Comparison of ENCODE assay signal across 29 cellular contexts in genomic region chr7:7745258-7745657, GRCh38.
"Had no signal": no experiment of that assay in that cellular context is flagged by ENCODE, and none has a peak within 500 bp of the region (broad histone marks: within the 10 kb centered on the region; RNA-seq: fewer than 3 reads in every experiment).

No MANE protein-coding gene starts in this region.

- DNase-seq: colonic mucosa; effector CD8-positive, alpha-beta T cell; endodermal cell; foreskin keratinocyte; heart right ventricle; hippocampal formation; left cardiac atrium; left lung; lower lobe of right lung; naive B cell; pancreas; retina; sigmoid colon; stimulated activated CD4-positive, alpha-beta T cell treated with anti-CD3 and anti-CD28 coated beads, Interleukin-2, amount 100 ng/mL, for 24 hours; stimulated activated CD4-positive, alpha-beta T cell treated with anti-CD3 and anti-CD28 coated beads, Interleukin-4, amount 100 ng/mL, for 24 hours; stimulated activated naive CD8-positive, alpha-beta T cell treated with anti-CD3 and anti-CD28 coated beads, Interleukin-15, Interleukin-2, amounts not matched to agents 100 U/mL and 50 U/mL, for 24 hours; substantia nigra; testis; tibial artery had no signal

- H3K36me3 ChIP-seq: colonic mucosa, gastroesophageal sphincter, heart right ventricle, left lung, lower lobe of right lung, neutrophil, pancreas, sigmoid colon, tibial artery had no signal

- ATAC-seq: esophagus mucosa; foreskin keratinocyte; gastroesophageal sphincter; left lung; lower lobe of right lung; natural killer cell treated with Interleukin-12 subunit alpha and Interleukin-12 subunit beta and Interleukin-15 and Interleukin-18, amount 100 ng/mL, for 72 hours; pancreas; stimulated activated naive CD8-positive, alpha-beta T cell treated with anti-CD3 and anti-CD28 coated beads, Interleukin-15, Interleukin-2, amounts not matched to agents 100 U/mL and 50 U/mL, for 24 hours had no signal

- H3K4me1 Mint-ChIP-seq: neural crest cell had no signal

- H3K27me3 ChIP-seq: colonic mucosa, foreskin keratinocyte, gastroesophageal sphincter, heart right ventricle, left lung, neutrophil, pancreas, sigmoid colon, testis, tibial artery had no signal

- H3K27me3 Mint-ChIP-seq: dendritic cell treated with granulocyte-macrophage colony-stimulating factor and Interleukin-4, amounts not matched to agents 40 ng/mL and 50 ng/mL, for 4 days; memory B cell; naive B cell; natural killer cell treated with Interleukin-12 subunit alpha and Interleukin-12 subunit beta and Interleukin-15 and Interleukin-18, amount 100 ng/mL, for 72 hours; stimulated activated memory B cell treated with anti-CD40 and anti-IgM and Interleukin-4, amounts not matched to agents 10 μg/mL and 1 μg/mL and 100 μg/mL, for 72 hours; type B pancreatic cell had no signal

- H3K4me3 ChIP-seq: colonic mucosa, gastroesophageal sphincter, heart right ventricle, left lung, lower lobe of right lung, pancreas, sigmoid colon, testis, tibial artery had no signal

- H3K4me3 Mint-ChIP-seq: dendritic cell treated with granulocyte-macrophage colony-stimulating factor and Interleukin-4, amounts not matched to agents 40 ng/mL and 50 ng/mL, for 4 days; endodermal cell; memory B cell; natural killer cell treated with Interleukin-12 subunit alpha and Interleukin-12 subunit beta and Interleukin-15 and Interleukin-18, amount 100 ng/mL, for 72 hours; neural crest cell; stimulated activated memory B cell treated with anti-CD40 and anti-IgM and Interleukin-4, amounts not matched to agents 10 μg/mL and 1 μg/mL and 100 μg/mL, for 72 hours; type B pancreatic cell had no signal

- H3K27ac Mint-ChIP-seq: dendritic cell treated with granulocyte-macrophage colony-stimulating factor and Interleukin-4, amounts not matched to agents 40 ng/mL and 50 ng/mL, for 4 days; endodermal cell; memory B cell; natural killer cell treated with Interleukin-12 subunit alpha and Interleukin-12 subunit beta and Interleukin-15 and Interleukin-18, amount 100 ng/mL, for 72 hours; type B pancreatic cell had no signal

- H3K27ac ChIP-seq: colonic mucosa, epithelial cell of prostate, foreskin keratinocyte, gastroesophageal sphincter, left lung, lower lobe of right lung, neutrophil, pancreas, sigmoid colon, testis, tibial artery had no signal

- H3K36me3 Mint-ChIP-seq: natural killer cell treated with Interleukin-12 subunit alpha and Interleukin-12 subunit beta and Interleukin-15 and Interleukin-18, amount 100 ng/mL, for 72 hours; type B pancreatic cell had no signal

- H3K4me1 ChIP-seq: colonic mucosa, foreskin keratinocyte, left lung, lower lobe of right lung, testis, tibial artery had no signal

- H3K9me3 ChIP-seq: colonic mucosa, gastroesophageal sphincter, heart right ventricle, left lung, lower lobe of right lung, neutrophil, pancreas, sigmoid colon, testis, tibial artery had no signal

- H3K9me3 Mint-ChIP-seq: dendritic cell treated with granulocyte-macrophage colony-stimulating factor and Interleukin-4, amounts not matched to agents 40 ng/mL and 50 ng/mL, for 4 days; endodermal cell; memory B cell; natural killer cell treated with Interleukin-12 subunit alpha and Interleukin-12 subunit beta and Interleukin-15 and Interleukin-18, amount 100 ng/mL, for 72 hours; neural crest cell; stimulated activated memory B cell treated with anti-CD40 and anti-IgM and Interleukin-4, amounts not matched to agents 10 μg/mL and 1 μg/mL and 100 μg/mL, for 72 hours had no signal
